Comparison of ENCODE assay signal across 14 cellular contexts in genomic region chr10:87700031-87700796, GRCh38. TPM values are rescaled to one million over a fixed set of nuclear protein-coding genes. Genes with fewer than 3 reads are reported as not detected.
DNase-seq lines count a peak whose midpoint lies in the region; ATAC-seq, FAIRE-seq and TF ChIP-seq lines count a peak whose summit lies in the region.
"Had no signal": no experiment of that assay in that cellular context is flagged by ENCODE, and none has a peak within 500 bp of the region (broad histone marks: within the 10 kb centered on the region; RNA-seq: fewer than 3 reads in every experiment).

No MANE protein-coding gene starts in this region.

- CTCF ChIA-PET in HepG2 (lab: Yijun Ruan, JAX; ENCODE audit: low intra/inter-chr PET ratio, low total read pairs): no interaction called here

- FAIRE-seq in HepG2 (lab: Jason Lieb, UNC): no peak

- H3K79me2 ChIP-seq in HepG2 (ENCODE audit: insufficient read depth, low read length): no peaks in the 10 kb centered on the region

- 93% methylated on average over 7 of the region's 7 CpGs for WGBS in liver
- WGBS in HepG2 (ENCODE audit: low lambda C conversion rate): 72% methylated on average over 7 of the region's 7 CpGs

- no peak overlapping the region for H3K4me2 ChIP-seq in HepG2 (ENCODE audit: low read depth, low read length)

- in situ Hi-C loops in HepG2 (cut with HindIII; ENCODE audit: extremely low pct_ligation_motif_present, low pct_unique_long_range_greater_than_20kb): no loop called here

- no peaks in the 10 kb centered on the region for H3K9me3 ChIP-seq in liver (ENCODE audit: control insufficient read depth in 4 of 4, low read length in 3 of 4)
- no peaks in the 10 kb centered on the region for H3K9me3 ChIP-seq in HepG2 (ENCODE audit: low read length)
- H3K9me3 ChIP-seq in lower lobe of right lung: no peaks in the 10 kb centered on the region
- H3K9me3 ChIP-seq: left lung, neutrophil had no signal

- H3K27ac ChIP-seq in liver (ENCODE audit: low read depth in 1 of 2, low read length in 2 of 2) (peak overlapping the region; percentile 34 to 59), HepG2 (ENCODE audit: extremely low read length, insufficient read depth, low read length) (no peak overlapping the region), lower lobe of right lung (no peak overlapping the region)
- H3K27ac ChIP-seq: neutrophil had no signal

- ATAC-seq in HepG2: no peak
- no peak for ATAC-seq in lower lobe of right lung
- ATAC-seq in GM18861 (IDR thresholded peaks at IDR 0.05; ENCODE audit: unreplicated experiment): no peak
- ATAC-seq: activated CD8-positive, alpha-beta memory T cell treated with anti-CD3 and anti-CD28 coated beads, Interleukin-2, amount 10 ng/mL, durations not matched to agents 7 days and 5 days; left lung had no signal

- no TSS peak for BruUV-seq in HepG2 (replicated peaks; lab: Mats Ljungman, UMichigan)

- H4K20me1 ChIP-seq in HepG2 (ENCODE audit: insufficient read depth, low read length): no peaks in the 10 kb centered on the region

- TF ChIP-seq CTCF in liver (IDR thresholded peaks at IDR 0.05; ENCODE audit: low read depth, low read length, missing input control) (no peak), HepG2 (CRISPR knock-in tag; IDR thresholded peaks at IDR 0.05) (no peak), cardiac fibroblast (IDR thresholded peaks at IDR 0.05; ENCODE audit: low read depth, low read length) (no peak), lower lobe of right lung (IDR thresholded peaks at IDR 0.05) (no peak)

- DNase-seq in HepG2 (ENCODE audit: low spot score): no peak
- DNase-seq in cardiac fibroblast (ENCODE audit: low read depth in 2 of 2): peak; percentile 66 to 85
- peak; percentile 45 for DNase-seq in hepatic stellate cell (ENCODE audit: low spot score)
- DNase-seq in NCI-H2227 (lab: John Stamatoyannopoulos, UW; ENCODE audit: unreplicated experiment): no peak
- DNase-seq in activated CD8-positive, alpha-beta memory T cell treated with anti-CD3 and anti-CD28 coated beads, Interleukin-2, amount 50 U/mL, for 48 hours: no peak
- DNase-seq in lower lobe of right lung: no peak
- DNase-seq: activated CD8-positive, alpha-beta memory T cell treated with anti-CD3 and anti-CD28 coated beads, Interleukin-2, amount 10 ng/mL, durations not matched to agents 7 days and 5 days; effector CD8-positive, alpha-beta T cell; Karpas-422; left lung; NCI-H187 treated with DMSO at 0.1 percent for 48 hours had no signal

- H3K4me3 ChIP-seq in liver (ENCODE audit: low read depth in 1 of 3, low read length in 3 of 3) (no peak overlapping the region), HepG2 (replicated peaks in 1 of 3; ENCODE audit: insufficient read depth in 1 of 3, low read depth in 2 of 3, low read length in 3 of 3) (no peak overlapping the region), cardiac fibroblast (replicated peaks in 1 of 2; ENCODE audit: low read depth in 2 of 2, low read length in 2 of 2) (no peak overlapping the region), lower lobe of right lung (no peak overlapping the region)
- H3K4me3 ChIP-seq: left lung had no signal

- POLR2A ChIA-PET in HepG2 (lab: Yijun Ruan, JAX): no interaction called here

- H3K4me1 ChIP-seq in liver (ENCODE audit: control insufficient read depth in 4 of 4, insufficient read depth in 4 of 4, low read length in 3 of 4) (peaks cover 0 to 30% (median 20%) of the 10 kb centered on the region in 4 donors), HepG2 (ENCODE audit: insufficient read depth, low read length) (peaks cover 23% of the 10 kb centered on the region), lower lobe of right lung (no peaks in the 10 kb centered on the region)

- H3K36me3 ChIP-seq in liver (ENCODE audit: control insufficient read depth in 4 of 4, insufficient read depth in 3 of 4, low read depth in 1 of 4, low read length in 3 of 4) (peaks cover 0 to 8% (median 0%) of the 10 kb centered on the region in 4 donors), HepG2 (replicated peaks in 1 of 2; ENCODE audit: control insufficient read depth in 1 of 2, insufficient read depth in 2 of 2, low read length in 2 of 2) (no peaks in the 10 kb centered on the region), lower lobe of right lung (peaks cover 3% of the 10 kb centered on the region)
- H3K36me3 ChIP-seq: left lung, neutrophil had no signal

- no peak overlapping the region for H3K9ac ChIP-seq in liver (ENCODE audit: low read depth in 1 of 2, low read length in 2 of 2)
- H3K9ac ChIP-seq in HepG2 (ENCODE audit: insufficient read depth, low read depth, low read length): no peak overlapping the region

- no peak for TF ChIP-seq POLR2A in HepG2 (IDR thresholded peaks at IDR 0.05; ENCODE audit: insufficient read depth in 1 of 2, low read depth in 2 of 2, low read length in 2 of 2)

- no peak overlapping the region for H2AFZ ChIP-seq in HepG2 (ENCODE audit: low read length)

- no peak for TF ChIP-seq EP300 in HepG2 (IDR thresholded peaks at IDR 0.05; ENCODE audit: low read depth in 2 of 2, low read length in 2 of 2)
- TF ChIP-seq EP300 in HepG2 (CRISPR knock-in tag; IDR thresholded peaks at IDR 0.05; ENCODE audit: borderline replicate concordance): no peak

- no peak for TF ChIP-seq RAD21 in liver (IDR thresholded peaks at IDR 0.05)
- no peak for TF ChIP-seq RAD21 in HepG2 (CRISPR knock-in tag; IDR thresholded peaks at IDR 0.05)

- no peaks in the 10 kb centered on the region for H3K27me3 ChIP-seq in liver (ENCODE audit: control insufficient read depth in 4 of 4, insufficient read depth in 4 of 4, low read length in 3 of 4)
- H3K27me3 ChIP-seq in HepG2 (ENCODE audit: control insufficient read depth in 1 of 2, insufficient read depth in 2 of 2, low read length in 2 of 2): 0 out of 5 replicates have a peak, but pooled peaks cover 0 to 3% of the 10 kb centered on the region in 2 experiments
- H3K27me3 ChIP-seq in lower lobe of right lung (ENCODE audit: low read depth): no peaks in the 10 kb centered on the region
- H3K27me3 ChIP-seq: left lung, neutrophil had no signal

- intact Hi-C loops in HepG2 (cut with micrococcal nuclease; ENCODE audit: unreplicated experiment): no loop called here
- intact Hi-C loops in lower lobe of right lung (cut with DNase I): no loop called here

TF ChIP-seq in liver, 16 proteins besides CTCF, POLR2A, EP300 and RAD21 (continues in another document):
- no peak for TF ChIP-seq GABPA (IDR thresholded peaks at IDR 0.05 in 1 of 2, conservative IDR thresholded peaks at IDR 0.05 in 1 of 2)
- no peak for TF ChIP-seq MAX (IDR thresholded peaks at IDR 0.05)

TF ChIP-seq in HepG2, 621 proteins besides CTCF, POLR2A, EP300 and RAD21:
- TF ChIP-seq NONO (IDR thresholded peaks at IDR 0.05) (no peak), NONO (CRISPR knock-in tag; conservative IDR thresholded peaks at IDR 0.05) (no peak)

RNA-seq across cellular contexts. Expression of gene PAPSS2, which starts 40.5 kb away (rescaled TPM):
- 10 to 100 TPM; 24.3 to 86.5 TPM for total RNA-seq in liver
- 10 to 100 TPM; 55.6 to 63.0 TPM for polyA plus RNA-seq in liver
- 0.11 and 0.17 TPM in 2 replicates for total RNA-seq in HepG2 (2016; rRNA removed; fragmentation: Illumina TruSeq; extraction: Trizol)
- total RNA-seq in HepG2 (2016; cell fraction: cytosol; rRNA removed; fragmentation: Illumina TruSeq; extraction: Trizol; ENCODE audit: low read depth): not detected in 2 replicates
- 0.13 and 0.58 TPM in 2 replicates for total RNA-seq in HepG2 (2016; cell fraction: insoluble cytoplasmic fraction; rRNA removed; fragmentation: Illumina TruSeq; extraction: Trizol)
- 0.09 and 0.17 TPM in 2 replicates for total RNA-seq in HepG2 (2016; cell fraction: membrane; rRNA removed; fragmentation: Illumina TruSeq; extraction: Trizol)
- total RNA-seq in HepG2 (2016; cell fraction: nucleus; rRNA removed; fragmentation: Illumina TruSeq; extraction: Trizol): 0.09 TPM in 2 replicates
- 0.12 and 0.21 TPM in 2 replicates for polyA plus RNA-seq in HepG2 (2011; rRNA removed)
- 0.11 and 0.22 TPM in 2 replicates for polyA plus RNA-seq in HepG2 (2011; cell fraction: cytosol; rRNA removed)
- 0.11 and 0.14 TPM in 2 replicates for polyA plus RNA-seq in HepG2 (2011; cell fraction: nucleus; rRNA removed)
- 0.17 and 0.24 TPM in 2 replicates for polyA plus RNA-seq in HepG2 (2012)
- polyA plus RNA-seq in HepG2 (2016; cell fraction: cytosol; fragmentation: Illumina TruSeq; extraction: Trizol; ENCODE audit: low read depth): 0.09 and 0.28 TPM in 2 replicates
- polyA plus RNA-seq in HepG2 (2016; cell fraction: insoluble cytoplasmic fraction; fragmentation: Illumina TruSeq; extraction: Trizol; ENCODE audit: low read depth): 0.20 and 0.27 TPM in 2 replicates
- polyA plus RNA-seq in HepG2 (2016; cell fraction: membrane; fragmentation: Illumina TruSeq; extraction: Trizol; ENCODE audit: low read depth): 0.09 and 0.24 TPM in 2 replicates
- 0.19 and 0.27 TPM in 2 replicates for polyA plus RNA-seq in HepG2 (2016; cell fraction: nucleus; fragmentation: Illumina TruSeq; extraction: Trizol; ENCODE audit: insufficient read depth, low read depth)
- 6.3 TPM in 1 of 2 replicates, not detected in the other for polyA minus RNA-seq in HepG2 (2011; rRNA and poly(A)+ RNA removed; ENCODE audit: low replicate concordance)
- 0.10 and 2.5 TPM in 2 replicates for polyA minus RNA-seq in HepG2 (2011; cell fraction: cytosol; rRNA and poly(A)+ RNA removed)
- polyA minus RNA-seq in HepG2 (2011; cell fraction: nucleus; rRNA and poly(A)+ RNA removed): 0.13 and 0.25 TPM in 2 replicates
- 137 TPM for total RNA-seq in lower lobe of right lung

Comparison
In these comparisons a context has a peak if more than half of its experiments do, and no peak if none do; other contexts are left out.
1. H3K27ac ChIP-seq: peak in liver (2 of 2); none in HepG2 (single experiment) and lower lobe of right lung (single experiment).
2. RNA of gene PAPSS2, which starts 40.5 kb away (total RNA-seq): 137 TPM in lower lobe of right lung (single experiment) and 24.3 to 86.5 TPM in liver; 0.09 to 0.58 TPM in HepG2; every median in the first group is over 10 times any median in the second.
3. DNase-seq: peak in cardiac fibroblast (2 of 2) and hepatic stellate cell (single experiment); none in HepG2 (single experiment), NCI-H2227 (single experiment), activated CD8-positive, alpha-beta memory T cell treated with anti-CD3 and anti-CD28 coated beads, Interleukin-2, amount 50 U/mL, for 48 hours (single experiment) and lower lobe of right lung (single experiment).